ENCODE assay signal across 9 cellular contexts in the genomic region with DNA sequence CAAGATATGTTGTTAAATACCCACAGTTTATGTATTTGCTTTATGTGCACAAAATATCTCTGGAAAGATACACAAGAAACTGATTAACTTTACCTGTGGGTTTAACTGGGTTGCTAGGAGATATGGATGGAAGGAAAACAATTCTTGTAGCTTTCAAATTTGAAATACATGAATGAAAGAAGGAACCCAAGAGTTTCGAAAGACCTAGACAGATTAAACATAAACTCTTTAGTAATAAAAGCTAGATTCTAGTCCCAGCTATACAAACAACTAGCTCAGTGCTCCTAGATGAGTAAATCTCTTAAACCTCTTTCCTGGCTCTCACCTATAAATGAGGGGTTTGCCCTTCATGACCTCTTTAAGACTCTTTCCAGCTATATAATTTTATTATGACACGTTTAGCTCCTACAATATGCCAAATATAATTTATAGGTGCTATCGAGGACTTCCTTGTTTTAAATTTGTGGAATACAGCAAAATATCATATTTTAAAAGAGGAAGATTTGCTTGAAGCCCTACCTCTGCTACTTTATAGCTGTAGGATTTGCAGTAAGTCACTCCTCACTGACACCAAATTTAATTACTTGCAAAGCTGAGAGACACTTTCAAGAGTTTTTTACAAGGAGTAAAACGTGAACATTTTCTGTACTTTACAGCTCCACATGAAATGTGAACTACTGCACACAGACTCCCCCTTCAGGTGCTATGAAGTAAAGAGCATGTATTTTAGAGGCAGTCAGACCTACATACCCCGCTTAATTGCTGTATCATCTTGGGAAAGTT. TPM values are rescaled to one million over a fixed set of nuclear protein-coding genes. Genes with fewer than 3 reads are reported as not detected.
A peak's percentile ranks its signal among the peaks of the same experiment; 100 is the strongest.
DNase-seq lines count a peak whose midpoint lies in the region; ATAC-seq and TF ChIP-seq lines count a peak whose summit lies in the region.
"Had no signal": no experiment of that assay in that cellular context is flagged by ENCODE, and none has a peak within 500 bp of the region (broad histone marks: within the 10 kb centered on the region; RNA-seq: fewer than 3 reads in every experiment).

No MANE protein-coding gene starts in this region.

- peaks cover 5% of the 10 kb centered on the region for H3K79me2 ChIP-seq in parathyroid adenoma

- H3K9me3 ChIP-seq in Peyer's patch (no peaks in the 10 kb centered on the region), parathyroid adenoma (ENCODE audit: control insufficient read depth, low read length) (no peaks in the 10 kb centered on the region)

- H3K27me3 ChIP-seq in Peyer's patch (no peaks in the 10 kb centered on the region), parathyroid adenoma (ENCODE audit: control insufficient read depth, insufficient read depth, low read length) (no peaks in the 10 kb centered on the region)

- H3K4me3 ChIP-seq in Peyer's patch (no peak overlapping the region), parathyroid adenoma (ENCODE audit: low read depth, low read length) (no peak overlapping the region)

- no peak overlapping the region for H3K4me2 ChIP-seq in parathyroid adenoma (ENCODE audit: low read length)

- no peak overlapping the region for H3K9ac ChIP-seq in parathyroid adenoma

- TF ChIP-seq POLR2A in Peyer's patch (IDR thresholded peaks at IDR 0.05), result no peak

- H3K27ac ChIP-seq in C4-2B (no peak overlapping the region), Peyer's patch (no peak overlapping the region), parathyroid adenoma (no peak overlapping the region)

- DNase-seq in Peyer's patch (no peak), NCI-H187 (lab: John Stamatoyannopoulos, UW) (no peak), T-helper 9 cell (no peak)
- DNase-seq: left cardiac atrium had no signal

- H3K36me3 ChIP-seq in Peyer's patch (no peaks in the 10 kb centered on the region), parathyroid adenoma (ENCODE audit: control insufficient read depth, insufficient read depth, low read length) (no peaks in the 10 kb centered on the region)

- peak; percentile 27 for ATAC-seq in GM18870 (IDR thresholded peaks at IDR 0.05; ENCODE audit: unreplicated experiment)
- ATAC-seq in HG03469 (IDR thresholded peaks at IDR 0.05; ENCODE audit: unreplicated experiment), result peak; percentile 30
- peak; percentile 49 for ATAC-seq in esophagus mucosa

- TF ChIP-seq CTCF in C4-2B (conservative IDR thresholded peaks at IDR 0.05), result peak; percentile 87
- peak in 5 of 6 experiments; percentile 11 to 63 (median 53) for TF ChIP-seq CTCF in Peyer's patch (IDR thresholded peaks at IDR 0.05)
- peak; percentile 29 for TF ChIP-seq CTCF in parathyroid adenoma (IDR thresholded peaks at IDR 0.05)

- no peak overlapping the region for H2AFZ ChIP-seq in parathyroid adenoma

- H3K4me1 ChIP-seq in Peyer's patch, result peaks cover 0 to 27% (median 6%) of the 10 kb centered on the region in 4 donors
- no peaks in the 10 kb centered on the region for H3K4me1 ChIP-seq in parathyroid adenoma

RNA-seq across cellular contexts. Expression of gene RRAS2, which starts 50.7 kb away (rescaled TPM):
- total RNA-seq in Peyer's patch, result 100 to 1,000 TPM in 1 of 4 donors, 10 to 100 TPM in 3; 35.5 to 162 (median 77.6) TPM
- total RNA-seq in esophagus mucosa, result 24.4 TPM

Comparison
In these comparisons a context has a peak if more than half of its experiments do, and no peak if none do; other contexts are left out.
1. CTCF ChIP-seq: peak in every context shown above with its lines; median percentile 87 in C4-2B; 53 in Peyer's patch; 29 in parathyroid adenoma.